Comparison of ENCODE assay signal across 2 cellular contexts in genomic region chr20:17229256-17229655, GRCh38.
TF ChIP-seq lines count a peak whose summit lies in the region.

No MANE protein-coding gene starts in this region.

TF ChIP-seq in GM23338, 12 proteins besides CTCF, POLR2A, EP300 and RAD21:
- TF ChIP-seq ZNF462 (CRISPR knock-in tag; IDR thresholded peaks at IDR 0.05) (no peak), CREB1 (CRISPR knock-in tag; IDR thresholded peaks at IDR 0.05; ENCODE audit: low read depth) (no peak), STAT1 (IDR thresholded peaks at IDR 0.05; ENCODE audit: unreplicated experiment) (no peak), POLR2AphosphoS5 (IDR thresholded peaks at IDR 0.05; ENCODE audit: low read depth) (no peak), JUNB (IDR thresholded peaks at IDR 0.05; ENCODE audit: unreplicated experiment) (no peak), ZNF331 (CRISPR knock-in tag; IDR thresholded peaks at IDR 0.05; ENCODE audit: low read depth) (no peak), ZNF114 (CRISPR knock-in tag; IDR thresholded peaks at IDR 0.05) (no peak), EZH2 (IDR thresholded peaks at IDR 0.05; ENCODE audit: low read depth, unreplicated experiment) (no peak), NANOG (IDR thresholded peaks at IDR 0.05; ENCODE audit: borderline replicate concordance) (no peak), ETS1 (IDR thresholded peaks at IDR 0.05) (no peak), REST (IDR thresholded peaks at IDR 0.05; ENCODE audit: unreplicated experiment) (no peak), EZH2phosphoT487 (IDR thresholded peaks at IDR 0.05; ENCODE audit: unreplicated experiment) (no peak)

TF ChIP-seq in H1, 55 proteins besides CTCF, POLR2A, EP300 and RAD21:
- TF ChIP-seq MAFK (IDR thresholded peaks at IDR 0.05; ENCODE audit: low read depth, low read length) (no peak), CTBP2 (IDR thresholded peaks at IDR 0.05; ENCODE audit: borderline replicate concordance, insufficient read depth, insufficient read length, low read length) (no peak), RBBP5 (IDR thresholded peaks at IDR 0.05; ENCODE audit: borderline replicate concordance, low read depth, low read length) (no peak), TEAD4 (IDR thresholded peaks at IDR 0.05; ENCODE audit: low read depth, low read length) (no peak), GABPA (IDR thresholded peaks at IDR 0.05; ENCODE audit: borderline replicate concordance, insufficient read depth, low read length) (no peak), CBX8 (IDR thresholded peaks at IDR 0.05; ENCODE audit: borderline replicate concordance, low read depth, low read length) (no peak), SRF (IDR thresholded peaks at IDR 0.05; ENCODE audit: low read depth, low read length) (no peak), JUND (IDR thresholded peaks at IDR 0.05; ENCODE audit: low read length) (no peak), SP2 (IDR thresholded peaks at IDR 0.05; ENCODE audit: low read length) (no peak), BACH1 (IDR thresholded peaks at IDR 0.05; ENCODE audit: low read length) (no peak), FOSL1 (IDR thresholded peaks at IDR 0.05; ENCODE audit: insufficient read depth, low read depth, low read length) (no peak), RFX5 (IDR thresholded peaks at IDR 0.05; ENCODE audit: borderline replicate concordance, low read depth, low read length) (no peak)
